In genomic region chr15:75639191-75639708, GRCh38 we compare ENCODE assay signal across 8 cellular contexts. TPM values are rescaled to one million over a fixed set of nuclear protein-coding genes. Genes with fewer than 3 reads are reported as not detected.
A peak's percentile ranks its signal among the peaks of the same experiment; 100 is the strongest.
DNase-seq lines count a peak whose midpoint lies in the region; FAIRE-seq lines count a peak whose summit lies in the region.

No MANE protein-coding gene starts in this region.

- H3K4me3 Mint-ChIP-seq in CD8-positive, alpha-beta memory T cell, result peak overlapping the region; percentile 93 to 97 (median 93)

- CTCF ChIA-PET in CD8-positive, alpha-beta memory T cell (lab: Charles Lee), result interaction anchor here (1.2 to 3.8 kb wide), 10 partner anchors 13 to 272 kb away, joined by 3 to 39 read pairs (median 9); partner anchors contain the start of genes MAN2C1, PTPN9, SIN3A and SNUPN

- H2AFZ ChIP-seq in neuronal stem cell (ENCODE audit: low read length), result peak overlapping the region; percentile 99

- H3K4me3 ChIP-seq in CD8-positive, alpha-beta memory T cell (ENCODE audit: low read length), result peak overlapping the region; percentile 77
- H3K4me3 ChIP-seq in NT2/D1 (ENCODE audit: insufficient read length, low read depth) (peak overlapping the region; percentile 99), endocrine pancreas (ENCODE audit: control insufficient read depth, insufficient read depth, low read length) (peak overlapping the region; percentile 81), neuronal stem cell (ENCODE audit: low read length in 2 of 2) (peak overlapping the region; percentile 98 to 100)

- no CpG with 5 or more reads among the region's 16 CpGs for WGBS in neuronal stem cell (ENCODE audit: extremely low coverage in 2 of 2, insufficient read length in 2 of 2, insufficient replicate concordance in 1 of 2), 2 donors

- no peak for DNase-seq in CD8-positive, alpha-beta memory T cell
- DNase-seq in NT2/D1 (ENCODE audit: low read depth, low spot score) (no peak), neuronal stem cell (ENCODE audit: low spot score) (no peak), urothelium cell line (ENCODE audit: low spot score) (no peak), NCI-H1694 (lab: John Stamatoyannopoulos, UW) (no peak), frontal cortex (ENCODE audit: low spot score in 2 of 2) (no peak), NCI-H146 treated with DMSO at 0.1 percent for 48 hours (lab: John Stamatoyannopoulos, UW; ENCODE audit: unreplicated experiment) (no peak)

- H3K9me3 ChIP-seq in CD8-positive, alpha-beta memory T cell (ENCODE audit: low read length), result no peaks in the 10 kb centered on the region
- H3K9me3 ChIP-seq in NT2/D1 (ENCODE audit: insufficient read depth, low read length), result no peaks in the 10 kb centered on the region
- no peaks in the 10 kb centered on the region for H3K9me3 ChIP-seq in endocrine pancreas (ENCODE audit: control insufficient read depth, low read length)
- no peaks in the 10 kb centered on the region for H3K9me3 ChIP-seq in neuronal stem cell (replicated peaks in 1 of 2; ENCODE audit: control insufficient read depth in 2 of 2, insufficient read depth in 1 of 2, low read depth in 1 of 2, low read length in 2 of 2)

- POLR2A ChIA-PET in CD8-positive, alpha-beta memory T cell (lab: Charles Lee), result interaction anchor here (0.6 to 5.1 kb wide), 11 partner anchors 8 to 271 kb away, joined by 3 to 130 read pairs (median 11); partner anchors contain the start of genes MAN2C1, PTPN9, SIN3A and SNUPN

- H2BK15ac ChIP-seq in neuronal stem cell (ENCODE audit: low read length), result peak overlapping the region; percentile 91

- peak overlapping the region; percentile 99 for H2AK5ac ChIP-seq in neuronal stem cell (ENCODE audit: low read depth, low read length)

- peak overlapping the region; percentile 33 for H2BK12ac ChIP-seq in neuronal stem cell (ENCODE audit: low read length)

- no peaks in the 10 kb centered on the region for H3K27me3 Mint-ChIP-seq in CD8-positive, alpha-beta memory T cell

- peak overlapping the region; percentile 100 for H3K14ac ChIP-seq in neuronal stem cell (ENCODE audit: low read length)

- H3K4ac ChIP-seq in neuronal stem cell (ENCODE audit: low read length), result peak overlapping the region; percentile 97

- H4K91ac ChIP-seq in neuronal stem cell (ENCODE audit: low read depth, low read length, poor library complexity), result peak overlapping the region; percentile 96

- H3K27ac ChIP-seq in CD8-positive, alpha-beta memory T cell (ENCODE audit: low read depth, low read length), result peak overlapping the region; percentile 92
- no peak overlapping the region for H3K27ac ChIP-seq in neuronal stem cell (replicated peaks; ENCODE audit: low read length)

- peaks cover 33% of the 10 kb centered on the region for H3K4me1 ChIP-seq in CD8-positive, alpha-beta memory T cell (ENCODE audit: insufficient read depth, low read length)
- H3K4me1 ChIP-seq in NT2/D1 (ENCODE audit: insufficient read depth, insufficient read length) (peaks cover 9% of the 10 kb centered on the region), endocrine pancreas (ENCODE audit: control insufficient read depth, insufficient read depth, low read length) (no peaks in the 10 kb centered on the region), neuronal stem cell (ENCODE audit: control insufficient read depth in 2 of 2, insufficient read depth in 1 of 2, low read depth in 1 of 2, low read length in 2 of 2) (peaks cover 4 to 7% of the 10 kb centered on the region in 2 donors)

- peaks cover 33 to 46% (median 44%) of the 10 kb centered on the region in 3 donors for H3K4me1 Mint-ChIP-seq in CD8-positive, alpha-beta memory T cell

- peak overlapping the region; percentile 100 for H3K18ac ChIP-seq in neuronal stem cell (ENCODE audit: low read length)

- H3K27me3 ChIP-seq in CD8-positive, alpha-beta memory T cell (ENCODE audit: insufficient read depth, low read length, poor library complexity, severe bottlenecking), result no peaks in the 10 kb centered on the region
- H3K27me3 ChIP-seq in NT2/D1 (ENCODE audit: insufficient read depth, insufficient read length) (no peaks in the 10 kb centered on the region), endocrine pancreas (ENCODE audit: control insufficient read depth, insufficient read depth, low read length) (no peaks in the 10 kb centered on the region), neuronal stem cell (ENCODE audit: control insufficient read depth in 3 of 3, insufficient read depth in 3 of 3, low read depth in 1 of 3, low read length in 3 of 3) (no peaks in the 10 kb centered on the region)

- no peaks in the 10 kb centered on the region for H3K9me3 Mint-ChIP-seq in CD8-positive, alpha-beta memory T cell

- H3K23ac ChIP-seq in neuronal stem cell (ENCODE audit: low read depth, low read length, poor library complexity), result peak overlapping the region; percentile 98

- H3K36me3 Mint-ChIP-seq in CD8-positive, alpha-beta memory T cell, result peaks cover 0 to 36% (median 2%) of the 10 kb centered on the region in 3 donors

- no peak overlapping the region for H2BK120ac ChIP-seq in neuronal stem cell (ENCODE audit: low read depth, low read length)

- FAIRE-seq in urothelium cell line (lab: Jason Lieb, UNC) (no peak), frontal cortex (lab: Jason Lieb, UNC) (no peak)

- peak overlapping the region; percentile 91 for H2BK5ac ChIP-seq in neuronal stem cell (ENCODE audit: low read length)

- peak overlapping the region; percentile 88 for H4K8ac ChIP-seq in neuronal stem cell (ENCODE audit: low read depth, low read length)

- peaks cover 6% of the 10 kb centered on the region for H3K36me3 ChIP-seq in CD8-positive, alpha-beta memory T cell (ENCODE audit: insufficient read depth, low read length)
- peaks cover 22% of the 10 kb centered on the region for H3K36me3 ChIP-seq in NT2/D1 (ENCODE audit: insufficient read depth, insufficient read length, low read length)
- no peaks in the 10 kb centered on the region for H3K36me3 ChIP-seq in endocrine pancreas (ENCODE audit: control insufficient read depth, insufficient read depth, low read length)
- H3K36me3 ChIP-seq in neuronal stem cell (replicated peaks in 1 of 2; ENCODE audit: control insufficient read depth in 2 of 2, insufficient read depth in 2 of 2, low read length in 2 of 2), result peaks cover 0 to 16% of the 10 kb centered on the region in 2 donors

- H3K79me1 ChIP-seq in neuronal stem cell (ENCODE audit: low read depth, low read length), result peaks cover 6% of the 10 kb centered on the region

- peak overlapping the region; percentile 89 to 97 (median 96) for H3K27ac Mint-ChIP-seq in CD8-positive, alpha-beta memory T cell

- H3K9ac ChIP-seq in NT2/D1 (ENCODE audit: insufficient read length, low read depth) (peak overlapping the region; percentile 100), endocrine pancreas (ENCODE audit: control insufficient read depth, insufficient read depth, low read length) (peak overlapping the region; percentile 79), neuronal stem cell (ENCODE audit: low read depth, low read length, poor library complexity) (peak overlapping the region; percentile 100)

- H3K4me2 ChIP-seq in neuronal stem cell (ENCODE audit: insufficient read depth, low read length, poor library complexity, severe bottlenecking), result peak overlapping the region; percentile 78

RNA-seq across cellular contexts. Expression of gene IMP3, which starts 0.8 kb away (rescaled TPM):
- 100 to 1,000 TPM; 123 to 134 TPM for total RNA-seq in CD8-positive, alpha-beta memory T cell
- polyA plus RNA-seq in CD8-positive, alpha-beta memory T cell, result 247 TPM
- 51.8 TPM for polyA plus RNA-seq in neuronal stem cell (2013, experiment 1 of 2)
- polyA plus RNA-seq in neuronal stem cell (2013, experiment 2 of 2), result 51.5 TPM
- total RNA-seq in frontal cortex, result 43.6 TPM

RNA-seq across cellular contexts. Expression of gene SNX33, which starts 8.5 kb away (rescaled TPM):
- 1 to 10 TPM; 3.1 to 3.5 TPM for total RNA-seq in CD8-positive, alpha-beta memory T cell
- 1.1 TPM for polyA plus RNA-seq in CD8-positive, alpha-beta memory T cell
- polyA plus RNA-seq in neuronal stem cell (2013, experiment 1 of 2), result 9.8 TPM
- 10.7 TPM for polyA plus RNA-seq in neuronal stem cell (2013, experiment 2 of 2)
- total RNA-seq in frontal cortex, result 1.2 TPM

RNA-seq across cellular contexts. Expression of gene SNUPN, which starts 13.7 kb away (rescaled TPM):
- total RNA-seq in CD8-positive, alpha-beta memory T cell, result 10 to 100 TPM; 24.6 to 26.9 TPM
- polyA plus RNA-seq in CD8-positive, alpha-beta memory T cell, result 37.4 TPM
- 15.5 TPM for polyA plus RNA-seq in neuronal stem cell (2013, experiment 1 of 2)
- polyA plus RNA-seq in neuronal stem cell (2013, experiment 2 of 2), result 14.9 TPM
- total RNA-seq in frontal cortex, result 24.1 TPM
